ENCODE assay signal across 20 cellular contexts in the genomic region with DNA sequence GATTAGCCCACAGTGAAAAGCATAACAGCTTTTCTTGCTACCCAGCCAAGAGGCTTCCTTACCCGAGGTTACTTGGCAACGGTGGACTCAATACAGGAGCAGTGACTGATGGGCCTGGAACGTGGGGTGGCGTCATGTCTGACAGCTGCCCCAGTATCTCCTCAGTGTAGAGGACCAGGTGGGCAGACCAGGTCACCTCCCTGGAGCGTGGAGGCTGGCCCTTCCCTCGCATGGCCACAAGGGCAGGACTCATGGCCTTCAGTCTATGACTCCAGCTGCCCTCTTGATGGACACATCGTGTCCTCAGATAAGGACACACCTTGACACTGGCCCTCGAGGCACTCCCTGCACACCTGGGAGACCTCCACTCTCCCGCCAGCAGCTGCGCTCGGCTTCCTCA.
"Had no signal": no experiment of that assay in that cellular context is flagged by ENCODE, and none has a peak within 500 bp of the region (broad histone marks: within the 10 kb centered on the region; RNA-seq: fewer than 3 reads in every experiment).

No MANE protein-coding gene starts in this region.

- DNase-seq: activated CD4-positive, alpha-beta T cell treated with anti-CD3 and anti-CD28 coated beads for 4 hours; activated CD8-positive, alpha-beta T cell treated with anti-CD3 and anti-CD28 coated beads for 36 hours; activated gamma-delta T cell; activated T-cell treated with anti-CD3 and anti-CD28 coated beads, Interleukin-2, amount 50 U/mL, for 72 hours; amniotic stem cell; central memory CD4-positive, alpha-beta T cell; colonic mucosa; hippocampal formation; left lung; naive thymus-derived CD4-positive, alpha-beta T cell; occipital lobe; small intestine; stimulated activated CD4-positive, alpha-beta T cell treated with anti-CD3 and anti-CD28 coated beads, Interleukin-4, amount 100 ng/mL, for 24 hours; stimulated activated naive CD4-positive, alpha-beta T cell; substantia nigra had no signal

- H3K9me3 ChIP-seq: colonic mucosa, esophagus muscularis mucosa, left lung, right atrium auricular region, tibial nerve, vagina had no signal

- H3K4me1 ChIP-seq: colonic mucosa, esophagus muscularis mucosa, right atrium auricular region, tibial nerve, vagina had no signal

- H3K27ac ChIP-seq: colonic mucosa, esophagus muscularis mucosa, right atrium auricular region, tibial nerve, vagina had no signal

- ATAC-seq: activated CD8-positive, alpha-beta T cell treated with anti-CD3 and anti-CD28 coated beads for 36 hours; activated T-cell treated with anti-CD3 and anti-CD28 coated beads, Interleukin-2, amount 50 U/mL, for 72 hours; left lung; naive thymus-derived CD4-positive, alpha-beta T cell; WTC11 had no signal

- H3K36me3 ChIP-seq: colonic mucosa, esophagus muscularis mucosa, left lung, right atrium auricular region, tibial nerve, vagina had no signal

- H3K27me3 ChIP-seq: colonic mucosa, esophagus muscularis mucosa, left lung, right atrium auricular region, tibial nerve, vagina had no signal

- H3K4me3 ChIP-seq: colonic mucosa, esophagus muscularis mucosa, left lung, right atrium auricular region, tibial nerve, vagina had no signal
